Comparison of ENCODE assay signal across 11 cellular contexts in the genomic region with DNA sequence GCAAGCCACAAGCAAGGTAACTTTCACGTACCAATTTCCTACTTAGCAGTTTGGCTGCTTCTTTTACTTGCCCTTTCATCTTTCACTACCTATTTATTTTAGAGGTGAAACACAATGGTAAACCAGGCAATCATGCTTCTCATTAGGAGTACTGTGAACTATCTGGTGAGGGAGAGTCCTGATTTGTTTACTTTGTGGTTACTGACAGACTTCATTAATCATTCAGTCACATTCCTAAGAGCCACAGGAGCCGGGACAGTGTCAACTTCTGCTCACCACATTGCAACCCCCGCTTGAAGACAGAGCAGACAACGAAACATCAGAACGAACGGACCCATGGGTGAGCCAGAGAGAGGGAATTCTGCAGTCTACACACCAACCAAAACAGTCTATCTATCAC. TPM values are rescaled to one million over a fixed set of nuclear protein-coding genes. Genes with fewer than 3 reads are reported as not detected.
DNase-seq lines count a peak whose midpoint lies in the region; ATAC-seq and TF ChIP-seq lines count a peak whose summit lies in the region.
"Had no signal": no experiment of that assay in that cellular context is flagged by ENCODE, and none has a peak within 500 bp of the region (broad histone marks: within the 10 kb centered on the region; RNA-seq: fewer than 3 reads in every experiment).

No MANE protein-coding gene starts in this region.

- no peak overlapping the region for H3K27ac ChIP-seq in HEK293 (ENCODE audit: extremely low read depth, low read depth, low read length)

- no peak overlapping the region for H3K4me3 Mint-ChIP-seq in activated T-cell treated with anti-CD3 and anti-CD28 coated beads, Interleukin-2, amount 50 U/mL, for 72 hours
- H3K4me3 Mint-ChIP-seq: CD4-positive, CD25-positive, alpha-beta regulatory T cell; stimulated activated memory B cell treated with anti-CD40 and anti-IgM and Interleukin-4, amounts not matched to agents 10 μg/mL and 1 μg/mL and 100 μg/mL, for 72 hours had no signal

- POLR2A ChIA-PET in HEK293 (lab: Yijun Ruan, JAX), result interaction anchor here (2.4 kb wide), 1 partner anchor 40 kb away, joined by 8 read pairs; a partner anchor contains a TSS

- peaks cover 32 to 67% of the 10 kb centered on the region in 2 experiments for H3K36me3 ChIP-seq in HEK293 (ENCODE audit: control insufficient read depth in 2 of 2, insufficient read depth in 1 of 2, low read length in 2 of 2)

- DNase-seq in ACHN, result peak; percentile 23
- peak; percentile 90 for DNase-seq in SW480 (ENCODE audit: low spot score)
- peak; percentile 86 for DNase-seq in islet precursor cell
- DNase-seq in activated gamma-delta T cell (lab: John Stamatoyannopoulos, UW), result no peak
- DNase-seq in NCI-H2081 (lab: John Stamatoyannopoulos, UW), result no peak
- DNase-seq in NCI-H2227 (lab: John Stamatoyannopoulos, UW; ENCODE audit: unreplicated experiment), result no peak
- no peak for DNase-seq in activated T-cell treated with anti-CD3 and anti-CD28 coated beads, Interleukin-2, amount 50 U/mL, for 72 hours
- DNase-seq: CD4-positive, CD25-positive, alpha-beta regulatory T cell had no signal

- no peaks in the 10 kb centered on the region for H3K9me3 Mint-ChIP-seq in activated T-cell treated with anti-CD3 and anti-CD28 coated beads, Interleukin-2, amount 50 U/mL, for 72 hours
- H3K9me3 Mint-ChIP-seq: CD4-positive, CD25-positive, alpha-beta regulatory T cell; stimulated activated memory B cell treated with anti-CD40 and anti-IgM and Interleukin-4, amounts not matched to agents 10 μg/mL and 1 μg/mL and 100 μg/mL, for 72 hours had no signal

- no peaks in the 10 kb centered on the region for H3K9me3 ChIP-seq in HEK293 (ENCODE audit: control insufficient read depth, insufficient read depth, low read depth, low read length)

- H3K27me3 Mint-ChIP-seq in activated T-cell treated with anti-CD3 and anti-CD28 coated beads, Interleukin-2, amount 50 U/mL, for 72 hours (ENCODE audit: low read depth), result no peaks in the 10 kb centered on the region
- H3K27me3 Mint-ChIP-seq: CD4-positive, CD25-positive, alpha-beta regulatory T cell; stimulated activated memory B cell treated with anti-CD40 and anti-IgM and Interleukin-4, amounts not matched to agents 10 μg/mL and 1 μg/mL and 100 μg/mL, for 72 hours had no signal

- no peak for ATAC-seq in activated T-cell treated with anti-CD3 and anti-CD28 coated beads, Interleukin-2, amount 50 U/mL, for 72 hours (replicated peaks in 1 of 2)
- ATAC-seq: stimulated activated memory B cell treated with anti-CD40 and anti-IgM and Interleukin-4, amounts not matched to agents 10 μg/mL and 1 μg/mL and 100 μg/mL, for 72 hours had no signal

- H3K36me3 Mint-ChIP-seq in activated T-cell treated with anti-CD3 and anti-CD28 coated beads, Interleukin-2, amount 50 U/mL, for 72 hours (ENCODE audit: insufficient read depth in 2 of 2), result peaks cover 3 to 20% of the 10 kb centered on the region in 2 donors

- no peak overlapping the region for H3K27ac Mint-ChIP-seq in activated T-cell treated with anti-CD3 and anti-CD28 coated beads, Interleukin-2, amount 50 U/mL, for 72 hours
- H3K27ac Mint-ChIP-seq: stimulated activated memory B cell treated with anti-CD40 and anti-IgM and Interleukin-4, amounts not matched to agents 10 μg/mL and 1 μg/mL and 100 μg/mL, for 72 hours had no signal

- H3K4me1 Mint-ChIP-seq in activated T-cell treated with anti-CD3 and anti-CD28 coated beads, Interleukin-2, amount 50 U/mL, for 72 hours (ENCODE audit: low read depth), result no peaks in the 10 kb centered on the region
- H3K4me1 Mint-ChIP-seq: CD4-positive, CD25-positive, alpha-beta regulatory T cell; stimulated activated memory B cell treated with anti-CD40 and anti-IgM and Interleukin-4, amounts not matched to agents 10 μg/mL and 1 μg/mL and 100 μg/mL, for 72 hours had no signal

- no peak for TF ChIP-seq CTCF in HEK293 (tag by site-specific recombination; IDR thresholded peaks at IDR 0.05)

- H3K4me3 ChIP-seq in HEK293 (ENCODE audit: low read depth, low read length), result no peak overlapping the region
- H3K4me3 ChIP-seq: SK-N-MC had no signal

- peaks cover 13% of the 10 kb centered on the region; the same call in 1 of the 2 replicates for H3K4me1 ChIP-seq in HEK293 (ENCODE audit: control insufficient read depth, insufficient read depth, low read length)

- CTCF ChIA-PET in HEK293 (lab: Yijun Ruan, JAX), result interaction anchor here (0.6 to 2.4 kb wide), 2 partner anchors 9 to 55 kb away, joined by 3 to 18 read pairs; no protein-coding TSS in a partner anchor

- in situ Hi-C loops in ACHN (cut with HindIII; ENCODE audit: low pct_ligation_motif_present, low pct_unique_long_range_greater_than_20kb, low sequenced_read_pairs), result no loop called here

TF ChIP-seq in HEK293, 187 proteins besides CTCF, POLR2A, EP300 and RAD21 (continues in another document):
- TF ChIP-seq ZNF24 (tag by site-specific recombination; IDR thresholded peaks at IDR 0.05), result no peak
- peak; percentile 87 for TF ChIP-seq PRDM1 (tag by site-specific recombination; IDR thresholded peaks at IDR 0.05)
- TF ChIP-seq, protein P1, sequence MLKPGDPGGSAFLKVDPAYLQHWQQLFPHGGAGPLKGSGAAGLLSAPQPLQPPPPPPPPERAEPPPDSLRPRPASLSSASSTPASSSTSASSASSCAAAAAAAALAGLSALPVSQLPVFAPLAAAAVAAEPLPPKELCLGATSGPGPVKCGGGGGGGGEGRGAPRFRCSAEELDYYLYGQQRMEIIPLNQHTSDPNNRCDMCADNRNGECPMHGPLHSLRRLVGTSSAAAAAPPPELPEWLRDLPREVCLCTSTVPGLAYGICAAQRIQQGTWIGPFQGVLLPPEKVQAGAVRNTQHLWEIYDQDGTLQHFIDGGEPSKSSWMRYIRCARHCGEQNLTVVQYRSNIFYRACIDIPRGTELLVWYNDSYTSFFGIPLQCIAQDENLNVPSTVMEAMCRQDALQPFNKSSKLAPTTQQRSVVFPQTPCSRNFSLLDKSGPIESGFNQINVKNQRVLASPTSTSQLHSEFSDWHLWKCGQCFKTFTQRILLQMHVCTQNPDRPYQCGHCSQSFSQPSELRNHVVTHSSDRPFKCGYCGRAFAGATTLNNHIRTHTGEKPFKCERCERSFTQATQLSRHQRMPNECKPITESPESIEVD (tag by site-specific recombination; IDR thresholded peaks at IDR 0.05), result peak; percentile 33; the same call in 1 of the 2 replicates
- TF ChIP-seq SP7 (tag by site-specific recombination; IDR thresholded peaks at IDR 0.05), result peak; percentile 98
- peak; percentile 49 for TF ChIP-seq FEZF1 (tag by site-specific recombination; IDR thresholded peaks at IDR 0.05)
- 0 out of 2 replicates have a peak, but pooled peaks have one; percentile 19 for TF ChIP-seq IKZF3 (tag by site-specific recombination; IDR thresholded peaks at IDR 0.05)
- TF ChIP-seq GFI1B (tag by site-specific recombination; IDR thresholded peaks at IDR 0.05), result peak; percentile 86
- peak; percentile 72; the same call in 1 of the 2 replicates for TF ChIP-seq MEIS1 (CRISPR knock-in tag; IDR thresholded peaks at IDR 0.05; ENCODE audit: borderline replicate concordance)
- peak; percentile 93 for TF ChIP-seq WT1 (tag by site-specific recombination; IDR thresholded peaks at IDR 0.05)
- 0 out of 2 replicates have a peak, but pooled peaks have one; percentile 21 for TF ChIP-seq ZNF10 (tag by site-specific recombination; IDR thresholded peaks at IDR 0.05)
- TF ChIP-seq, protein P2, sequence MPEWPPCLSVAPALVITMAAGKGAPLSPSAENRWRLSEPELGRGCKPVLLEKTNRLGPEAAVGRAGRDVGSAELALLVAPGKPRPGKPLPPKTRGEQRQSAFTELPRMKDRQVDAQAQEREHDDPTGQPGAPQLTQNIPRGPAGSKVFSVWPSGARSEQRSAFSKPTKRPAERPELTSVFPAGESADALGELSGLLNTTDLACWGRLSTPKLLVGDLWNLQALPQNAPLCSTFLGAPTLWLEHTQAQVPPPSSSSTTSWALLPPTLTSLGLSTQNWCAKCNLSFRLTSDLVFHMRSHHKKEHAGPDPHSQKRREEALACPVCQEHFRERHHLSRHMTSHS (tag by site-specific recombination; IDR thresholded peaks at IDR 0.05), result no peak
- no peak for TF ChIP-seq ZFHX2 (tag by site-specific recombination; conservative IDR thresholded peaks at IDR 0.05)
- TF ChIP-seq, protein P3, sequence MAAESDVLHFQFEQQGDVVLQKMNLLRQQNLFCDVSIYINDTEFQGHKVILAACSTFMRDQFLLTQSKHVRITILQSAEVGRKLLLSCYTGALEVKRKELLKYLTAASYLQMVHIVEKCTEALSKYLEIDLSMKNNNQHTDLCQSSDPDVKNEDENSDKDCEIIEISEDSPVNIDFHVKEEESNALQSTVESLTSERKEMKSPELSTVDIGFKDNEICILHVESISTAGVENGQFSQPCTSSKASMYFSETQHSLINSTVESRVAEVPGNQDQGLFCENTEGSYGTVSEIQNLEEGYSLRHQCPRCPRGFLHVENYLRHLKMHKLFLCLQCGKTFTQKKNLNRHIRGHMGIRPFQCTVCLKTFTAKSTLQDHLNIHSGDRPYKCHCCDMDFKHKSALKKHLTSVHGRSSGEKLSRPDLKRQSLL (tag by site-specific recombination; IDR thresholded peaks at IDR 0.05), result no peak
- TF ChIP-seq ZNF366 (tag by site-specific recombination; conservative IDR thresholded peaks at IDR 0.05), result peak; percentile 48; the same call in 1 of the 2 replicates
- TF ChIP-seq OSR2 (tag by site-specific recombination; IDR thresholded peaks at IDR 0.05), result peak; percentile 93
- TF ChIP-seq GLIS1 (tag by site-specific recombination; IDR thresholded peaks at IDR 0.05), result peak; percentile 21; the same call in 1 of the 2 replicates
- TF ChIP-seq, protein P4, sequence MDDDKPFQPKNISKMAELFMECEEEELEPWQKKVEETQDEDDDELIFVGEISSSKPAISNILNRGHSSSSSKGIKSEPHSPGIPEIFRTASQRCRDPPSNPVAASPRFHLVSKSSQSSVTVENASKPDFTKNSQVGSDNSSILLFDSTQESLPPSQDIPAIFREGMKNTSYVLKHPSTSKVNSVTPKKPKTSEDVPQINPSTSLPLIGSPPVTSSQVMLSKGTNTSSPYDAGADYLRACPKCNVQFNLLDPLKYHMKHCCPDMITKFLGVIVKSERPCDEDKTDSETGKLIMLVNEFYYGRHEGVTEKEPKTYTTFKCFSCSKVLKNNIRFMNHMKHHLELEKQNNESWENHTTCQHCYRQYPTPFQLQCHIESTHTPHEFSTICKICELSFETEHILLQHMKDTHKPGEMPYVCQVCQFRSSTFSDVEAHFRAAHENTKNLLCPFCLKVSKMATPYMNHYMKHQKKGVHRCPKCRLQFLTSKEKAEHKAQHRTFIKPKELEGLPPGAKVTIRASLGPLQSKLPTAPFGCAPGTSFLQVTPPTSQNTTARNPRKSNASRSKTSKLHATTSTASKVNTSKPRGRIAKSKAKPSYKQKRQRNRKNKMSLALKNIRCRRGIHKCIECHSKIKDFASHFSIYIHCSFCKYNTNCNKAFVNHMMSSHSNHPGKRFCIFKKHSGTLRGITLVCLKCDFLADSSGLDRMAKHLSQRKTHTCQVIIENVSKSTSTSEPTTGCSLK (tag by site-specific recombination; IDR thresholded peaks at IDR 0.05), result no peak

RNA-seq across cellular contexts. Expression of a gene that starts 28.8 kb away (rescaled TPM):
- 1 to 10 TPM; 4.3 to 5.2 TPM for total RNA-seq in activated T-cell treated with anti-CD3 and anti-CD28 coated beads, Interleukin-2, amount 50 U/mL, for 72 hours

RNA-seq across cellular contexts. Expression of a gene that starts 40.1 kb away (rescaled TPM):
- total RNA-seq in activated T-cell treated with anti-CD3 and anti-CD28 coated beads, Interleukin-2, amount 50 U/mL, for 72 hours, result 10 to 100 TPM; 45.7 to 56.7 TPM

Comparison
In these comparisons a context has a peak if more than half of its experiments do, and no peak if none do; other contexts are left out.
1. DNase-seq: peak in ACHN (single experiment), SW480 (single experiment) and islet precursor cell (single experiment); none in activated gamma-delta T cell (single experiment), NCI-H2081 (0 of 2), NCI-H2227 (single experiment) and activated T-cell treated with anti-CD3 and anti-CD28 coated beads, Interleukin-2, amount 50 U/mL, for 72 hours (0 of 2).